ENCODE assay signal across 9 cellular contexts in the genomic region with DNA sequence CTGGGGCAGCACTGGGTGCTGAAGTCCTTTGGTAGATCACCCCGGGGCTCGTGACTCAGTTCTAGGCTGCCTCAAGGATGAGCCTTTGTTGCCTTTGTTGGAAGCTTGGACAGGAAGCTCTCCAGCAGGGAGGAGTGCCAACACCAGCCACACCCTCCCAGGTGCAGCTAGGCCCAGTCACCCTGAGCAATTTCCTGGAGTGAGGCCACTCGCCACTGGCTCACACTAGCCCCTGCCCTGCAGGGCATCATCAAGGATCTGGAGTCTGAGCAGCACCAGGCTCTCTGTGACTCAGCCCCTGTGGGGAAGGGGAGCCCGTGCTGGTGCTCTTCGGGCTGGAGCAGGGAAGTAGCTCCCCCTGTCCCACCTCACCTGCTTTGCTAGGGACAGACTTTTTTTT. TPM values are rescaled to one million over a fixed set of nuclear protein-coding genes. Genes with fewer than 3 reads are reported as not detected.
DNase-seq lines count a peak whose midpoint lies in the region; ATAC-seq and TF ChIP-seq lines count a peak whose summit lies in the region.
"Had no signal": no experiment of that assay in that cellular context is flagged by ENCODE, and none has a peak within 500 bp of the region (broad histone marks: within the 10 kb centered on the region; RNA-seq: fewer than 3 reads in every experiment).

No MANE protein-coding gene starts in this region.

- no peaks in the 10 kb centered on the region for H3K36me3 Mint-ChIP-seq in activated CD4-positive, alpha-beta T cell treated with anti-CD3 and anti-CD28 coated beads, Interleukin-2, amount 10 ng/mL, durations not matched to agents 24 days and 14 days (ENCODE audit: low read depth)

- H3K36me3 ChIP-seq in SJSA1, result no peaks in the 10 kb centered on the region

- intact Hi-C loops in activated CD4-positive, alpha-beta T cell treated with anti-CD3 and anti-CD28 coated beads, Interleukin-2, amount 10 ng/mL, durations not matched to agents 24 days and 14 days (cut with micrococcal nuclease), result no loop called here

- no peaks in the 10 kb centered on the region for H3K4me1 Mint-ChIP-seq in activated CD4-positive, alpha-beta T cell treated with anti-CD3 and anti-CD28 coated beads, Interleukin-2, amount 10 ng/mL, durations not matched to agents 24 days and 14 days

- peaks cover 30% of the 10 kb centered on the region for H3K27me3 Mint-ChIP-seq in activated CD4-positive, alpha-beta T cell treated with anti-CD3 and anti-CD28 coated beads, Interleukin-2, amount 10 ng/mL, durations not matched to agents 24 days and 14 days

- H3K4me1 ChIP-seq in SJSA1 (replicated peaks), result peaks cover 6% of the 10 kb centered on the region

- peak overlapping the region; percentile 58 for H3K27ac ChIP-seq in 22Rv1
- H3K27ac ChIP-seq in SJSA1, result no peak overlapping the region

- no peak for ATAC-seq in HG03460 (IDR thresholded peaks at IDR 0.05; ENCODE audit: unreplicated experiment)
- no peak for ATAC-seq in GM21447 (IDR thresholded peaks at IDR 0.05; ENCODE audit: unreplicated experiment)
- ATAC-seq in HG03439 (IDR thresholded peaks at IDR 0.05; ENCODE audit: unreplicated experiment), result no peak

- DNase-seq in HFF-Myc (ENCODE audit: extremely low read depth, low read depth), result peak; percentile 49
- DNase-seq in SJSA1 (ENCODE audit: low read depth in 1 of 2, low spot score in 2 of 2), result peak; percentile 23 to 55
- peak; percentile 98 for DNase-seq in islet precursor cell
- no peak for DNase-seq in activated CD4-positive, alpha-beta T cell treated with anti-CD3 and anti-CD28 coated beads, Interleukin-2, amount 10 ng/mL, durations not matched to agents 24 days and 14 days
- DNase-seq: activated CD4-positive, alpha-beta T cell treated with anti-CD3 and anti-CD28 coated beads for 1 hour had no signal

- no peak overlapping the region for H3K4me3 Mint-ChIP-seq in activated CD4-positive, alpha-beta T cell treated with anti-CD3 and anti-CD28 coated beads, Interleukin-2, amount 10 ng/mL, durations not matched to agents 24 days and 14 days

- H3K27ac Mint-ChIP-seq in activated CD4-positive, alpha-beta T cell treated with anti-CD3 and anti-CD28 coated beads, Interleukin-2, amount 10 ng/mL, durations not matched to agents 24 days and 14 days, result no peak overlapping the region

- no peak for TF ChIP-seq CTCF in 22Rv1 (IDR thresholded peaks at IDR 0.05)
- no peak for TF ChIP-seq CTCF in HFF-Myc (IDR thresholded peaks at IDR 0.05; ENCODE audit: low read depth, low read length, missing control alignments)

- H3K27me3 ChIP-seq in SJSA1 (replicated peaks), result no peaks in the 10 kb centered on the region

- H3K4me3 ChIP-seq in HFF-Myc (replicated peaks; ENCODE audit: low read depth, low read length) (no peak overlapping the region), SJSA1 (no peak overlapping the region)

- no peaks in the 10 kb centered on the region for H3K9me3 Mint-ChIP-seq in activated CD4-positive, alpha-beta T cell treated with anti-CD3 and anti-CD28 coated beads, Interleukin-2, amount 10 ng/mL, durations not matched to agents 24 days and 14 days

- H3K9me3 ChIP-seq in SJSA1 (replicated peaks), result no peaks in the 10 kb centered on the region

RNA-seq across cellular contexts. Expression of gene SDC1, which starts 6.7 kb away (rescaled TPM):
- 75.2 and 117 TPM in 2 replicates for total RNA-seq in SJSA1 (2014; rRNA removed; shearing (Covaris generic))
- 0.63 and 1.1 TPM in 2 replicates for total RNA-seq in activated CD4-positive, alpha-beta T cell treated with anti-CD3 and anti-CD28 coated beads, Interleukin-2, amount 10 ng/mL, durations not matched to agents 24 days and 14 days

Comparison
In these comparisons a context has a peak if more than half of its experiments do, and no peak if none do; other contexts are left out.
1. RNA of gene SDC1, which starts 6.7 kb away (total RNA-seq): 75.2 to 117 TPM in SJSA1; 0.63 to 1.1 TPM in activated CD4-positive, alpha-beta T cell treated with anti-CD3 and anti-CD28 coated beads, Interleukin-2, amount 10 ng/mL, durations not matched to agents 24 days and 14 days; every median in the first group is over 10 times any median in the second.